ENCODE assay signal across 2 cellular contexts in the genomic region with DNA sequence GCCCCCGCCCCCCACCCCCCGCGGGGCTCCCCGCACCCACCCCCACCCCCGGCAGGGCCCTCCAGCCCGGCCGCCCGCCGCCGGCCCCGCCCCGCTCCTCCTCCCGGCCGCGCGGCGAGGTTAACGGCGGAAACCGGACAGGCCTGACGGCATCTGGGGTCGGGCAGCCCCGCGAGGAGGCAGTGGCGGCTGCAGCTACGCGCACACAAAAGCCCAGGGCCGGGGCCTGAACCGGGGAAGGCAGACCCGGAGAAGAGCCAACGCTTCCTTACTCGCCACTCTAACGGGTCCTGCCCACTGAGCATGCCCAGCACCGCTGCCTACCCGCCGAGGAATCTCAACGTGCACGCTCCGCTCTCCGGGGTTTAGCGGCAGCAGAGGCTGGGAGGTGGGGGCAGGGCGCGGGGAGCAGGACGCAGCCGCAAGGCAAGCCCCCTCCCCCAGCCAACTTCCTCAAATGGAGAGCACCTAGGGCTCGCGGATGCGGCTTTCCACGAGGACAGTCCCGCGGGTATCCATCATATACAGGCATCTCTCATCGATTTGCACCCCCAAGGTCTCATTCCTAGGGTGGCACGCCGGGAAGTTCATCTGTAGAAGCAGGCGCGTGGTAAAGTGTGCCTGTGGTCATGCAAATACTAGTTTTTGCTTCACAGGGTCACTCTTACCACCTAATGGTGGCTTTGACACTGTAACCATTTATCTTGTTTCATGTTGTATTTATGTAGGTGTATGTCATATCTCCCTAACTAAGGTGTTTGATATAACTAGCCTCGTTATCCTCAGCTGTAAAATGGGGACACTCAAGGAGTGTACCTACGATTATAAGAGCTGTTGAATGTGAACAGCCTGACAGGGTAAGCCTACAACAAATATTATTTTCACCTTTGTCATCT.
TF ChIP-seq lines count a peak whose summit lies in the region.

A gene (minus strand): TSS at position 339 of the 896 bp plus-strand sequence. CDS start 761 bp downstream, outside the sequence.

TF ChIP-seq in A549, 52 proteins besides CTCF, POLR2A, EP300 and RAD21 (continued from another document and continues in another):
- TF ChIP-seq, protein P1, sequence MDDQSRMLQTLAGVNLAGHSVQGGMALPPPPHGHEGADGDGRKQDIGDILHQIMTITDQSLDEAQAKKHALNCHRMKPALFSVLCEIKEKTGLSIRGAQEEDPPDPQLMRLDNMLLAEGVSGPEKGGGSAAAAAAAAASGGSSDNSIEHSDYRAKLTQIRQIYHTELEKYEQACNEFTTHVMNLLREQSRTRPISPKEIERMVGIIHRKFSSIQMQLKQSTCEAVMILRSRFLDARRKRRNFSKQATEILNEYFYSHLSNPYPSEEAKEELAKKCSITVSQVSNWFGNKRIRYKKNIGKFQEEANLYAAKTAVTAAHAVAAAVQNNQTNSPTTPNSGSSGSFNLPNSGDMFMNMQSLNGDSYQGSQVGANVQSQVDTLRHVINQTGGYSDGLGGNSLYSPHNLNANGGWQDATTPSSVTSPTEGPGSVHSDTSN (IDR thresholded peaks at IDR 0.05), result peak; percentile 47; the same call in 1 of the 2 replicates
- TF ChIP-seq GATA3 (IDR thresholded peaks at IDR 0.05; ENCODE audit: borderline replicate concordance) (peak; percentile 51), HOXB5 (CRISPR knock-in tag; IDR thresholded peaks at IDR 0.05) (peak; percentile 54; the same call in 1 of the 2 replicates), ZSCAN20 (CRISPR knock-in tag; IDR thresholded peaks at IDR 0.05) (no peak), HEYL (CRISPR knock-in tag; IDR thresholded peaks at IDR 0.05) (no peak), FOSB (CRISPR knock-in tag; IDR thresholded peaks at IDR 0.05) (peak; percentile 8; the same call in 1 of the 2 replicates), CHD2 (IDR thresholded peaks at IDR 0.05; ENCODE audit: low read length, partially characterized antibody) (peak; percentile 81), FOSL2 (IDR thresholded peaks at IDR 0.05) (no peak), FOSL2 (CRISPR knock-in tag; IDR thresholded peaks at IDR 0.05) (peak; percentile 22; the same call in 1 of the 2 replicates), RFX5 (IDR thresholded peaks at IDR 0.05) (peak; percentile 83), HDAC2 (IDR thresholded peaks at IDR 0.05) (peak; percentile 90), CBX8 (IDR thresholded peaks at IDR 0.05) (no peak), POLR2AphosphoS2 (conservative IDR thresholded peaks at IDR 0.05; ENCODE audit: low read length) (no peak), ZFP36 (IDR thresholded peaks at IDR 0.05; ENCODE audit: borderline replicate concordance, partially characterized antibody) (no peak), JUN (IDR thresholded peaks at IDR 0.05) (peak; percentile 88 to 99), EHF (CRISPR knock-in tag; IDR thresholded peaks at IDR 0.05) (0 out of 2 replicates have a peak, but pooled peaks have one; percentile 37), ZC3H11A (IDR thresholded peaks at IDR 0.05) (no peak), HOXA7 (CRISPR knock-in tag; IDR thresholded peaks at IDR 0.05) (peak; percentile 56; the same call in 1 of the 2 replicates), JUNB (IDR thresholded peaks at IDR 0.05) (no peak), MAFK (IDR thresholded peaks at IDR 0.05; ENCODE audit: partially characterized antibody) (no peak), NR3C1 (IDR thresholded peaks at IDR 0.05) (no peak), NPAS2 (CRISPR knock-in tag; IDR thresholded peaks at IDR 0.05; ENCODE audit: borderline replicate concordance) (no peak), PHF8 (IDR thresholded peaks at IDR 0.05; ENCODE audit: borderline replicate concordance, low read depth) (peak; percentile 80), HOXB13 (CRISPR knock-in tag; IDR thresholded peaks at IDR 0.05; ENCODE audit: low read depth) (no peak), RNF2 (IDR thresholded peaks at IDR 0.05; ENCODE audit: borderline replicate concordance, low read depth) (no peak)
- TF ChIP-seq, protein P2, sequence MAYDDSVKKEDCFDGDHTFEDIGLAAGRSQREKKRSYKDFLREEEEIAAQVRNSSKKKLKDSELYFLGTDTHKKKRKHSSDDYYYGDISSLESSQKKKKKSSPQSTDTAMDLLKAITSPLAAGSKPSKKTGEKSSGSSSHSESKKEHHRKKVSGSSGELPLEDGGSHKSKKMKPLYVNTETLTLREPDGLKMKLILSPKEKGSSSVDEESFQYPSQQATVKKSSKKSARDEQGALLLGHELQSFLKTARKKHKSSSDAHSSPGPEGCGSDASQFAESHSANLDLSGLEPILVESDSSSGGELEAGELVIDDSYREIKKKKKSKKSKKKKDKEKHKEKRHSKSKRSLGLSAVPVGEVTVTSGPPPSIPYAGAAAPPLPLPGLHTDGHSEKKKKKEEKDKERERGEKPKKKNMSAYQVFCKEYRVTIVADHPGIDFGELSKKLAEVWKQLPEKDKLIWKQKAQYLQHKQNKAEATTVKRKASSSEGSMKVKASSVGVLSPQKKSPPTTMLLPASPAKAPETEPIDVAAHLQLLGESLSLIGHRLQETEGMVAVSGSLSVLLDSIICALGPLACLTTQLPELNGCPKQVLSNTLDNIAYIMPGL (CRISPR knock-in tag; IDR thresholded peaks at IDR 0.05; ENCODE audit: borderline replicate concordance), result no peak
- TF ChIP-seq, protein P3, sequence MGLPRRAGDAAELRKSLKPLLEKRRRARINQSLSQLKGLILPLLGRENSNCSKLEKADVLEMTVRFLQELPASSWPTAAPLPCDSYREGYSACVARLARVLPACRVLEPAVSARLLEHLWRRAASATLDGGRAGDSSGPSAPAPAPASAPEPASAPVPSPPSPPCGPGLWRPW (IDR thresholded peaks at IDR 0.05), result no peak
- TF ChIP-seq, protein P4, sequence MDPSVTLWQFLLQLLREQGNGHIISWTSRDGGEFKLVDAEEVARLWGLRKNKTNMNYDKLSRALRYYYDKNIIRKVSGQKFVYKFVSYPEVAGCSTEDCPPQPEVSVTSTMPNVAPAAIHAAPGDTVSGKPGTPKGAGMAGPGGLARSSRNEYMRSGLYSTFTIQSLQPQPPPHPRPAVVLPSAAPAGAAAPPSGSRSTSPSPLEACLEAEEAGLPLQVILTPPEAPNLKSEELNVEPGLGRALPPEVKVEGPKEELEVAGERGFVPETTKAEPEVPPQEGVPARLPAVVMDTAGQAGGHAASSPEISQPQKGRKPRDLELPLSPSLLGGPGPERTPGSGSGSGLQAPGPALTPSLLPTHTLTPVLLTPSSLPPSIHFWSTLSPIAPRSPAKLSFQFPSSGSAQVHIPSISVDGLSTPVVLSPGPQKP (IDR thresholded peaks at IDR 0.05; ENCODE audit: low read depth, low read length), result no peak
- TF ChIP-seq, protein P5, sequence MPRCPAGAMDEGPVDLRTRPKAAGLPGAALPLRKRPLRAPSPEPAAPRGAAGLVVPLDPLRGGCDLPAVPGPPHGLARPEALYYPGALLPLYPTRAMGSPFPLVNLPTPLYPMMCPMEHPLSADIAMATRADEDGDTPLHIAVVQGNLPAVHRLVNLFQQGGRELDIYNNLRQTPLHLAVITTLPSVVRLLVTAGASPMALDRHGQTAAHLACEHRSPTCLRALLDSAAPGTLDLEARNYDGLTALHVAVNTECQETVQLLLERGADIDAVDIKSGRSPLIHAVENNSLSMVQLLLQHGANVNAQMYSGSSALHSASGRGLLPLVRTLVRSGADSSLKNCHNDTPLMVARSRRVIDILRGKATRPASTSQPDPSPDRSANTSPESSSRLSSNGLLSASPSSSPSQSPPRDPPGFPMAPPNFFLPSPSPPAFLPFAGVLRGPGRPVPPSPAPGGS (IDR thresholded peaks at IDR 0.05), result peak; percentile 84; the same call in 2 of the 3 replicates
- TF ChIP-seq, protein P6, sequence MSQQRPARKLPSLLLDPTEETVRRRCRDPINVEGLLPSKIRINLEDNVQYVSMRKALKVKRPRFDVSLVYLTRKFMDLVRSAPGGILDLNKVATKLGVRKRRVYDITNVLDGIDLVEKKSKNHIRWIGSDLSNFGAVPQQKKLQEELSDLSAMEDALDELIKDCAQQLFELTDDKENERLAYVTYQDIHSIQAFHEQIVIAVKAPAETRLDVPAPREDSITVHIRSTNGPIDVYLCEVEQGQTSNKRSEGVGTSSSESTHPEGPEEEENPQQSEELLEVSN (IDR thresholded peaks at IDR 0.05; ENCODE audit: borderline replicate concordance, low read depth), result peak; percentile 55; the same call in 1 of the 2 replicates

TF ChIP-seq in K562, 482 proteins besides CTCF, POLR2A, EP300 and RAD21 (continued from another document and continues in another):
- TF ChIP-seq, protein P7, sequence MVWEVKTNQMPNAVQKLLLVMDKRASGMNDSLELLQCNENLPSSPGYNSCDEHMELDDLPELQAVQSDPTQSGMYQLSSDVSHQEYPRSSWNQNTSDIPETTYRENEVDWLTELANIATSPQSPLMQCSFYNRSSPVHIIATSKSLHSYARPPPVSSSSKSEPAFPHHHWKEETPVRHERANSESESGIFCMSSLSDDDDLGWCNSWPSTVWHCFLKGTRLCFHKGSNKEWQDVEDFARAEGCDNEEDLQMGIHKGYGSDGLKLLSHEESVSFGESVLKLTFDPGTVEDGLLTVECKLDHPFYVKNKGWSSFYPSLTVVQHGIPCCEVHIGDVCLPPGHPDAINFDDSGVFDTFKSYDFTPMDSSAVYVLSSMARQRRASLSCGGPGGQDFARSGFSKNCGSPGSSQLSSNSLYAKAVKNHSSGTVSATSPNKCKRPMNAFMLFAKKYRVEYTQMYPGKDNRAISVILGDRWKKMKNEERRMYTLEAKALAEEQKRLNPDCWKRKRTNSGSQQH (CRISPR knock-in tag; IDR thresholded peaks at IDR 0.05), result peak; percentile 80; the same call in 1 of the 2 replicates
- TF ChIP-seq CBFA2T3 (IDR thresholded peaks at IDR 0.05), result peak; percentile 43
- TF ChIP-seq, protein P8, sequence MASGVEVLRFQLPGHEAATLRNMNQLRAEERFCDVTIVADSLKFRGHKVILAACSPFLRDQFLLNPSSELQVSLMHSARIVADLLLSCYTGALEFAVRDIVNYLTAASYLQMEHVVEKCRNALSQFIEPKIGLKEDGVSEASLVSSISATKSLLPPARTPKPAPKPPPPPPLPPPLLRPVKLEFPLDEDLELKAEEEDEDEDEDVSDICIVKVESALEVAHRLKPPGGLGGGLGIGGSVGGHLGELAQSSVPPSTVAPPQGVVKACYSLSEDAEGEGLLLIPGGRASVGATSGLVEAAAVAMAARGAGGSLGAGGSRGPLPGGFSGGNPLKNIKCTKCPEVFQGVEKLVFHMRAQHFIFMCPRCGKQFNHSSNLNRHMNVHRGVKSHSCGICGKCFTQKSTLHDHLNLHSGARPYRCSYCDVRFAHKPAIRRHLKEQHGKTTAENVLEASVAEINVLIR (CRISPR knock-in tag; IDR thresholded peaks at IDR 0.05), result peak; percentile 62
- no peak for TF ChIP-seq RBM15 (IDR thresholded peaks at IDR 0.05; ENCODE audit: insufficient read depth, low read length)
- TF ChIP-seq, protein P9, sequence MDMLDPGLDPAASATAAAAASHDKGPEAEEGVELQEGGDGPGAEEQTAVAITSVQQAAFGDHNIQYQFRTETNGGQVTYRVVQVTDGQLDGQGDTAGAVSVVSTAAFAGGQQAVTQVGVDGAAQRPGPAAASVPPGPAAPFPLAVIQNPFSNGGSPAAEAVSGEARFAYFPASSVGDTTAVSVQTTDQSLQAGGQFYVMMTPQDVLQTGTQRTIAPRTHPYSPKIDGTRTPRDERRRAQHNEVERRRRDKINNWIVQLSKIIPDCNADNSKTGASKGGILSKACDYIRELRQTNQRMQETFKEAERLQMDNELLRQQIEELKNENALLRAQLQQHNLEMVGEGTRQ (CRISPR knock-in tag; IDR thresholded peaks at IDR 0.05), result no peak
- no peak for TF ChIP-seq ZNF696 (CRISPR knock-in tag; conservative IDR thresholded peaks at IDR 0.05)
- 0 out of 2 replicates have a peak, but pooled peaks have one; percentile 6 for TF ChIP-seq ESRRB (CRISPR knock-in tag; IDR thresholded peaks at IDR 0.05; ENCODE audit: borderline replicate concordance)
- TF ChIP-seq TRIM28 (IDR thresholded peaks at IDR 0.05), result peak; percentile 90
- TF ChIP-seq ZNF212 (CRISPR knock-in tag; IDR thresholded peaks at IDR 0.05), result 0 out of 2 replicates have a peak, but pooled peaks have one; percentile 45
- no peak for TF ChIP-seq TCF7L2 (IDR thresholded peaks at IDR 0.05; ENCODE audit: low read depth, low read length)
- TF ChIP-seq, protein P10, sequence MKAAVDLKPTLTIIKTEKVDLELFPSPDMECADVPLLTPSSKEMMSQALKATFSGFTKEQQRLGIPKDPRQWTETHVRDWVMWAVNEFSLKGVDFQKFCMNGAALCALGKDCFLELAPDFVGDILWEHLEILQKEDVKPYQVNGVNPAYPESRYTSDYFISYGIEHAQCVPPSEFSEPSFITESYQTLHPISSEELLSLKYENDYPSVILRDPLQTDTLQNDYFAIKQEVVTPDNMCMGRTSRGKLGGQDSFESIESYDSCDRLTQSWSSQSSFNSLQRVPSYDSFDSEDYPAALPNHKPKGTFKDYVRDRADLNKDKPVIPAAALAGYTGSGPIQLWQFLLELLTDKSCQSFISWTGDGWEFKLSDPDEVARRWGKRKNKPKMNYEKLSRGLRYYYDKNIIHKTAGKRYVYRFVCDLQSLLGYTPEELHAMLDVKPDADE (conservative IDR thresholded peaks at IDR 0.05; ENCODE audit: control insufficient read depth, low read depth, low read length), result peak; percentile 78
- TF ChIP-seq CEBPB (tag; IDR thresholded peaks at IDR 0.05), result no peak
- no peak for TF ChIP-seq POU5F1 (IDR thresholded peaks at IDR 0.05; ENCODE audit: borderline replicate concordance, low read depth, low read length, partially characterized antibody)
- TF ChIP-seq ZNF668 (CRISPR knock-in tag; IDR thresholded peaks at IDR 0.05), result 0 out of 2 replicates have a peak, but pooled peaks have one; percentile 50
- peak; percentile 99 for TF ChIP-seq TOE1 (IDR thresholded peaks at IDR 0.05; ENCODE audit: borderline replicate concordance)
- TF ChIP-seq TOE1 (CRISPR knock-in tag; IDR thresholded peaks at IDR 0.05; ENCODE audit: borderline replicate concordance, low read depth), result 0 out of 2 replicates have a peak, but pooled peaks have one; percentile 28
- TF ChIP-seq HLTF (IDR thresholded peaks at IDR 0.05), result peak; percentile 97
- 0 out of 2 replicates have a peak, but pooled peaks have one; percentile 84 for TF ChIP-seq ZNF830 (CRISPR knock-in tag; IDR thresholded peaks at IDR 0.05)
- TF ChIP-seq NCOA6 (IDR thresholded peaks at IDR 0.05), result peak; percentile 85
- TF ChIP-seq, protein P11, sequence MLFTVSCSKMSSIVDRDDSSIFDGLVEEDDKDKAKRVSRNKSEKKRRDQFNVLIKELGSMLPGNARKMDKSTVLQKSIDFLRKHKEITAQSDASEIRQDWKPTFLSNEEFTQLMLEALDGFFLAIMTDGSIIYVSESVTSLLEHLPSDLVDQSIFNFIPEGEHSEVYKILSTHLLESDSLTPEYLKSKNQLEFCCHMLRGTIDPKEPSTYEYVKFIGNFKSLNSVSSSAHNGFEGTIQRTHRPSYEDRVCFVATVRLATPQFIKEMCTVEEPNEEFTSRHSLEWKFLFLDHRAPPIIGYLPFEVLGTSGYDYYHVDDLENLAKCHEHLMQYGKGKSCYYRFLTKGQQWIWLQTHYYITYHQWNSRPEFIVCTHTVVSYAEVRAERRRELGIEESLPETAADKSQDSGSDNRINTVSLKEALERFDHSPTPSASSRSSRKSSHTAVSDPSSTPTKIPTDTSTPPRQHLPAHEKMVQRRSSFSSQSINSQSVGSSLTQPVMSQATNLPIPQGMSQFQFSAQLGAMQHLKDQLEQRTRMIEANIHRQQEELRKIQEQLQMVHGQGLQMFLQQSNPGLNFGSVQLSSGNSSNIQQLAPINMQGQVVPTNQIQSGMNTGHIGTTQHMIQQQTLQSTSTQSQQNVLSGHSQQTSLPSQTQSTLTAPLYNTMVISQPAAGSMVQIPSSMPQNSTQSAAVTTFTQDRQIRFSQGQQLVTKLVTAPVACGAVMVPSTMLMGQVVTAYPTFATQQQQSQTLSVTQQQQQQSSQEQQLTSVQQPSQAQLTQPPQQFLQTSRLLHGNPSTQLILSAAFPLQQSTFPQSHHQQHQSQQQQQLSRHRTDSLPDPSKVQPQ (CRISPR knock-in tag; IDR thresholded peaks at IDR 0.05; ENCODE audit: borderline replicate concordance), result 0 out of 2 replicates have a peak, but pooled peaks have one; percentile 48
- peak; percentile 68; the same call in 1 of the 2 replicates for TF ChIP-seq SMARCA4 (IDR thresholded peaks at IDR 0.05)
- 0 out of 2 replicates have a peak, but pooled peaks have one; percentile 7 for TF ChIP-seq RHOXF2B (CRISPR knock-in tag; conservative IDR thresholded peaks at IDR 0.05)
